Comparison of ENCODE assay signal across 21 cellular contexts in the genomic region with DNA sequence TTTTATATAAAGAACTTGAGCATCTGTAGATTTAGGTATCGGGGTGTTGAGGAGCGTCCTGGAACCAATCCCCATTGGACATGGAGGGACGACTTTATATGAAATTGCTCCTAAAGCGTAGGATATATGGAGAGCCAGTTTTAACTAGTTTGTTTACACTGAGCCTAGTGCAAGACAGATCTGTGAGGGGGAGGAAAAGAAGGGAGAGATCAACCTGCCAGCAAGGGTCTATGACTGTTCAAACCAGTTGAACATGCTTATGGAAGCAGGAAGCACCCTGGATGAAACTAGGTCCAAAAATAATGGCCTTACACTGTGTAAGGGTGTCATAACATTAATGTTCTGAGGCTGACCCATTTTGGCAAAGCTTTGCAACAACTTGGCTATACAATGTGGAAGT.
"Had no signal": no experiment of that assay in that cellular context is flagged by ENCODE, and none has a peak within 500 bp of the region (broad histone marks: within the 10 kb centered on the region; RNA-seq: fewer than 3 reads in every experiment).

No MANE protein-coding gene starts in this region.

- H3K27me3 ChIP-seq: body of pancreas, colonic mucosa, right atrium auricular region, tibial nerve had no signal

- H3K4me1 ChIP-seq: colonic mucosa had no signal

- H3K36me3 ChIP-seq: colonic mucosa, right atrium auricular region, tibial nerve had no signal

- H3K27me3 Mint-ChIP-seq: activated T-cell treated with anti-CD3 and anti-CD28 coated beads, Interleukin-2, amount 50 U/mL, for 24 hours; progenitor cell of endocrine pancreas had no signal

- FAIRE-seq: frontal cortex had no signal

- H3K4me3 ChIP-seq: body of pancreas, colonic mucosa, right atrium auricular region, tibial nerve had no signal

- DNase-seq: activated B cell treated with CpG ODN at 0.5 μM for 24 hours; activated CD4-positive, alpha-beta T cell treated with anti-CD3 and anti-CD28 coated beads for 4 hours; activated CD8-positive, alpha-beta T cell treated with anti-CD3 and anti-CD28 coated beads, Interleukin-2, amount 10 ng/mL, durations not matched to agents 7 days and 5 days; activated naive CD4-positive, alpha-beta T cell treated with Interleukin-2 at 50 U/mL for 16 hours; activated naive CD8-positive, alpha-beta T cell treated with anti-CD3 and anti-CD28 coated beads, Interleukin-2, amount 10 ng/mL, durations not matched to agents 7 days and 5 days; activated T-cell treated with anti-CD3 and anti-CD28 coated beads, Interleukin-2, amount 50 U/mL, for 24 hours; body of pancreas; central memory CD4-positive, alpha-beta T cell; colonic mucosa; endodermal cell; head of caudate nucleus; occipital lobe; stimulated activated CD4-positive, alpha-beta T cell treated with anti-CD3 and anti-CD28 coated beads, Interleukin-2, amount 100 ng/mL, for 24 hours; stimulated activated naive CD8-positive, alpha-beta T cell treated with anti-CD3 and anti-CD28 coated beads, Interleukin-15, Interleukin-2, amounts not matched to agents 100 U/mL and 50 U/mL, for 24 hours; substantia nigra had no signal

- H3K9me3 Mint-ChIP-seq: activated B cell treated with CpG ODN at 0.5 μM for 24 hours; activated naive CD8-positive, alpha-beta T cell treated with anti-CD3 and anti-CD28 coated beads, Interleukin-2, amount 10 ng/mL, durations not matched to agents 7 days and 5 days; activated T-cell treated with anti-CD3 and anti-CD28 coated beads, Interleukin-2, amount 50 U/mL, for 24 hours; activated T-helper 2 cell treated with anti-CD3 and anti-CD28 coated beads, Interferon-gamma antibody, Interleukin-2, Interleukin-4, amounts not matched to agents 10 μg/mL and 5 μg/mL and 100 μg/mL, durations not matched to agents 14 hours and 24 hours and 36 hours; endodermal cell; T-helper 2 cell treated with Interferon-gamma antibody and Interleukin-4, amounts not matched to agents 5 μg/mL and 100 μg/mL, for 36 hours had no signal

- H3K36me3 Mint-ChIP-seq: activated naive CD8-positive, alpha-beta T cell treated with anti-CD3 and anti-CD28 coated beads, Interleukin-2, amount 10 ng/mL, durations not matched to agents 7 days and 5 days had no signal

- ATAC-seq: activated CD8-positive, alpha-beta T cell treated with anti-CD3 and anti-CD28 coated beads, Interleukin-2, amount 10 ng/mL, durations not matched to agents 7 days and 5 days; body of pancreas; stimulated activated naive CD8-positive, alpha-beta T cell treated with anti-CD3 and anti-CD28 coated beads, Interleukin-15, Interleukin-2, amounts not matched to agents 100 U/mL and 50 U/mL, for 24 hours had no signal

- H3K4me1 Mint-ChIP-seq: activated B cell treated with CpG ODN at 0.5 μM for 24 hours; activated naive CD8-positive, alpha-beta T cell treated with anti-CD3 and anti-CD28 coated beads, Interleukin-2, amount 10 ng/mL, durations not matched to agents 7 days and 5 days had no signal

- H3K4me3 Mint-ChIP-seq: activated B cell treated with CpG ODN at 0.5 μM for 24 hours; activated CD8-positive, alpha-beta T cell treated with anti-CD3 and anti-CD28 coated beads, Interleukin-2, amount 10 ng/mL, durations not matched to agents 7 days and 5 days; activated naive CD8-positive, alpha-beta T cell treated with anti-CD3 and anti-CD28 coated beads, Interleukin-2, amount 10 ng/mL, durations not matched to agents 7 days and 5 days; activated T-cell treated with anti-CD3 and anti-CD28 coated beads, Interleukin-2, amount 50 U/mL, for 24 hours; endodermal cell; T-helper 2 cell treated with Interferon-gamma antibody and Interleukin-4, amounts not matched to agents 5 μg/mL and 100 μg/mL, for 36 hours had no signal

- H3K27ac ChIP-seq: body of pancreas, colonic mucosa had no signal

- H3K9me3 ChIP-seq: body of pancreas, colonic mucosa, right atrium auricular region, tibial nerve had no signal

- H3K27ac Mint-ChIP-seq: activated B cell treated with CpG ODN at 0.5 μM for 24 hours; activated CD8-positive, alpha-beta T cell treated with anti-CD3 and anti-CD28 coated beads, Interleukin-2, amount 10 ng/mL, durations not matched to agents 7 days and 5 days; activated naive CD8-positive, alpha-beta T cell treated with anti-CD3 and anti-CD28 coated beads, Interleukin-2, amount 10 ng/mL, durations not matched to agents 7 days and 5 days; activated T-cell treated with anti-CD3 and anti-CD28 coated beads, Interleukin-2, amount 50 U/mL, for 24 hours; activated T-helper 2 cell treated with anti-CD3 and anti-CD28 coated beads, Interferon-gamma antibody, Interleukin-2, Interleukin-4, amounts not matched to agents 10 μg/mL and 5 μg/mL and 100 μg/mL, durations not matched to agents 14 hours and 24 hours and 36 hours; endodermal cell; progenitor cell of endocrine pancreas; T-helper 2 cell treated with Interferon-gamma antibody and Interleukin-4, amounts not matched to agents 5 μg/mL and 100 μg/mL, for 36 hours had no signal
